7 cellular contexts compared by ENCODE assay signal in the genomic region with DNA sequence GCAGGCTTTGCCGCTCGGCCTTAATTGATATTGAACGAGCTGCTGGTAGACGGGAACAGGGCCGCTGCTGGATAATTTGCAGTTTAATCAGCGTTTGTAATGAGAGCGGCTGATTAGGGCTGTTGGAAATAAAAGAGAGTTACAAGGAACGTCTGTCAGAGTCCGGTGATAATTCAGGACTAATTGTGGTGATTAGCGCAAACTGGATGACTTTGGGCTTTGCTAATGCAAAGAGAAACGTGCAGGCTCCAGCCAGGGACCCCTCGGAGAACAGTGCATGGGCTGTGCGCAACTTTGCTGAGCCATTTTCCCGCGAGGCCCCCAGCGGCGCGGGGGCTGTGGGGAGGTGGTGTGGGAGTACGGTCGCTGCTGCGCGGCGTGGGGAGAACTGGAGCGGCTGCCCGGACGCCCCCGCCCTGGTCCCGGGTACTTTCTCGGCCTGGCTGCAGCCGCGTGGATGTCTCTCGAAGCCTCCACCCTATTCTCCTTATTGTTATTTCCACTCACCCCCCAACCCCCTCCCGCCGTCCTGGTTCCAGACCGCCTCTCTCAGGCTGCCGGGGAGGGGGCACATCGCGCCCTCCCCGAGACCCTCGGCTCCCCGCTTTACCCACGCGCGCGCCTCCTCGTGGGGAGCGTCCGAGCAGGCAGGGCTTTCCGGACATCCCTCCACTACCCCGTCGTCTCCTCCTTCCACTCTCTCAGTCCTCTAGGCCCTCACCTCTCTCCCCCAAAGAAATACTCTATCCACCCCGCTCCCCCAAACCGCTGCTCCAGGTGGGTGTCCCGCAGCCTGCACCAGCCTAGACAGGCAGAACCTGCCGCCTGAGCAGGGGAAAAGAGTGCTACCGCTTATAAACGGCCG.
A peak's percentile ranks its signal among the peaks of the same experiment; 100 is the strongest.
DNase-seq lines count a peak whose midpoint lies in the region; ATAC-seq, FAIRE-seq and TF ChIP-seq lines count a peak whose summit lies in the region.

No MANE protein-coding gene starts in this region.

- no peak for TF ChIP-seq POLR2A in adrenal gland (IDR thresholded peaks at IDR 0.05)
- TF ChIP-seq POLR2A in spleen (IDR thresholded peaks at IDR 0.05) = no peak

- H3K36me3 ChIP-seq in adrenal gland (replicated peaks in 1 of 2) = no peaks in the 10 kb centered on the region
- no peaks in the 10 kb centered on the region for H3K36me3 ChIP-seq in iPS-18a (ENCODE audit: control insufficient read depth, low read depth, low read length)
- no peaks in the 10 kb centered on the region for H3K36me3 ChIP-seq in spleen

- H3K9me3 ChIP-seq in adrenal gland (replicated peaks in 1 of 3) = no peaks in the 10 kb centered on the region
- H3K9me3 ChIP-seq in iPS-18a (ENCODE audit: control insufficient read depth, low read depth, low read length) = no peaks in the 10 kb centered on the region
- no peaks in the 10 kb centered on the region for H3K9me3 ChIP-seq in spleen

- no peak overlapping the region for H3K9ac ChIP-seq in iPS-18a (ENCODE audit: low read length)

- TF ChIP-seq CTCF in GM13977 (IDR thresholded peaks at IDR 0.05; ENCODE audit: extremely low read depth, insufficient read depth, missing control alignments) = peak; percentile 38
- TF ChIP-seq CTCF in adrenal gland (IDR thresholded peaks at IDR 0.05) = peak in 1 of 6 experiments; percentile 29
- TF ChIP-seq CTCF in spleen (IDR thresholded peaks at IDR 0.05 in 8 of 11, conservative IDR thresholded peaks at IDR 0.05 in 3 of 11) = peak in 2 of 11 experiments; percentile 22 to 27

- DNase-seq in GM13977 (ENCODE audit: low spot score) (peak; percentile 69), adrenal gland (peak in 1 of 7 donors; percentile 11), spleen (no peak), HTR-8/SVneo (ENCODE audit: insufficient read length, low spot score) (no peak)

- H3K4me3 ChIP-seq in adrenal gland (peak overlapping the region in 3 of 4 donors; percentile 35 to 55 (median 42)), iPS-18a (ENCODE audit: low read length) (peak overlapping the region; percentile 49), spleen (peak overlapping the region; percentile 28 to 69 (median 44))

- in situ Hi-C loops in GM13977 (cut with MboI; ENCODE audit: low pct_unique_long_range_greater_than_20kb, low sequenced_read_pairs, unreplicated experiment) = no loop called here

- intact Hi-C loops in adrenal gland (cut with DNase I) = loop anchor here in 1 of 2 donors (10.0 kb wide), 1 partner anchor 210 kb away; the partner anchor contains the start of gene OTP
- intact Hi-C loops in spleen (cut with DNase I; ENCODE audit: low total_unique reads) = no loop called here

- WGBS in adrenal gland, 4 donors = 16 to 29% (median 21%) methylated on average over 37 to 58 of the region's 58 CpGs
- WGBS in spleen, 5 donors = 5 to 8% (median 6%) methylated on average over 49 to 58 of the region's 58 CpGs

- no peak for FAIRE-seq in HTR-8/SVneo (lab: Jason Lieb, UNC)

- H3K4me1 ChIP-seq in adrenal gland (replicated peaks in 1 of 2) (peaks cover 0 to 5% of the 10 kb centered on the region in 2 donors), iPS-18a (ENCODE audit: control insufficient read depth, low read depth, low read length) (peaks cover 35% of the 10 kb centered on the region), spleen (peaks cover 0 to 16% (median 14%) of the 10 kb centered on the region in 6 donors)

- ATAC-seq in GM19463 (IDR thresholded peaks at IDR 0.05; ENCODE audit: unreplicated experiment) = no peak
- no peak for ATAC-seq in GM18520 (IDR thresholded peaks at IDR 0.05; ENCODE audit: unreplicated experiment)

- H3K27me3 ChIP-seq in adrenal gland (no peaks in the 10 kb centered on the region), iPS-18a (ENCODE audit: control insufficient read depth, insufficient read depth, low read length) (peaks cover 100% of the 10 kb centered on the region), spleen (replicated peaks in 1 of 7) (peaks cover 0 to 45% (median 14%) of the 10 kb centered on the region in 7 donors)

- H3K27ac ChIP-seq in adrenal gland = no peak overlapping the region
- H3K27ac ChIP-seq in iPS-18a (ENCODE audit: low read length) = no peak overlapping the region
- H3K27ac ChIP-seq in spleen = no peak overlapping the region
